ENCODE assay signal across 27 cellular contexts in genomic region chr6:136079701-136080565, GRCh38.
DNase-seq lines count a peak whose midpoint lies in the region; ATAC-seq, FAIRE-seq and TF ChIP-seq lines count a peak whose summit lies in the region.
"Had no signal": no experiment of that assay in that cellular context is flagged by ENCODE, and none has a peak within 500 bp of the region (broad histone marks: within the 10 kb centered on the region; RNA-seq: fewer than 3 reads in every experiment).

No MANE protein-coding gene starts in this region.

- no peak overlapping the region for H3K4me3 ChIP-seq in left ventricle myocardium inferior
- no peak overlapping the region for H3K4me3 ChIP-seq in pancreas
- no peak overlapping the region for H3K4me3 ChIP-seq in gastroesophageal sphincter
- H3K4me3 ChIP-seq: tibial nerve had no signal

- H3K4me1 Mint-ChIP-seq in immature natural killer cell = no peaks in the 10 kb centered on the region
- H3K4me1 Mint-ChIP-seq: activated naive CD8-positive, alpha-beta T cell treated with anti-CD3 and anti-CD28 coated beads, Interleukin-2, amount 50 U/mL, for 24 hours; IgD-negative memory B cell; naive thymus-derived CD4-positive, alpha-beta T cell had no signal

- H3K27ac ChIP-seq in left ventricle myocardium inferior (replicated peaks) (peak overlapping the region; percentile 88), pancreas (no peak overlapping the region), gastroesophageal sphincter (no peak overlapping the region)
- H3K27ac ChIP-seq: 22Rv1 had no signal

- H3K4me1 ChIP-seq in left ventricle myocardium inferior (peaks cover 94% of the 10 kb centered on the region), pancreas (peaks cover 0 to 7% (median 0%) of the 10 kb centered on the region in 3 donors), gastroesophageal sphincter (peaks cover 0 to 26% (median 0%) of the 10 kb centered on the region in 3 donors)

- FAIRE-seq in pancreas (lab: Jason Lieb, UNC) = no peak
- FAIRE-seq: G401.6, islet of Langerhans had no signal

- peak; percentile 72 for ATAC-seq in Right ventricle myocardium inferior
- ATAC-seq in pancreas = peak in 3 of 4 donors; percentile 21 to 72 (median 31)
- no peak for ATAC-seq in gastroesophageal sphincter
- no peak for ATAC-seq in GM21737 (IDR thresholded peaks at IDR 0.05; ENCODE audit: unreplicated experiment)
- ATAC-seq: activated naive CD8-positive, alpha-beta T cell treated with anti-CD3 and anti-CD28 coated beads, Interleukin-2, amount 50 U/mL, for 24 hours; HCT116; naive thymus-derived CD4-positive, alpha-beta T cell had no signal

- H3K9me3 ChIP-seq in left ventricle myocardium inferior (replicated peaks) (no peaks in the 10 kb centered on the region), pancreas (no peaks in the 10 kb centered on the region), gastroesophageal sphincter (no peaks in the 10 kb centered on the region)
- H3K9me3 ChIP-seq: tibial nerve had no signal

- no peak overlapping the region for H3K27ac Mint-ChIP-seq in immature natural killer cell
- H3K27ac Mint-ChIP-seq: activated naive CD8-positive, alpha-beta T cell treated with anti-CD3 and anti-CD28 coated beads, Interleukin-2, amount 50 U/mL, for 24 hours; IgD-negative memory B cell; naive thymus-derived CD4-positive, alpha-beta T cell; stimulated activated naive CD8-positive, alpha-beta T cell treated with anti-CD3 and anti-CD28 coated beads, Interleukin-15, Interleukin-2, amounts not matched to agents 100 ng/mL and 50 ng/mL, for 24 hours had no signal

- H3K4me3 Mint-ChIP-seq in immature natural killer cell = no peak overlapping the region
- H3K4me3 Mint-ChIP-seq: activated naive CD8-positive, alpha-beta T cell treated with anti-CD3 and anti-CD28 coated beads, Interleukin-2, amount 50 U/mL, for 24 hours; IgD-negative memory B cell; naive thymus-derived CD4-positive, alpha-beta T cell; stimulated activated naive CD8-positive, alpha-beta T cell treated with anti-CD3 and anti-CD28 coated beads, Interleukin-15, Interleukin-2, amounts not matched to agents 100 ng/mL and 50 ng/mL, for 24 hours had no signal

- no peaks in the 10 kb centered on the region for H3K9me3 Mint-ChIP-seq in immature natural killer cell
- H3K9me3 Mint-ChIP-seq: activated naive CD8-positive, alpha-beta T cell treated with anti-CD3 and anti-CD28 coated beads, Interleukin-2, amount 50 U/mL, for 24 hours; IgD-negative memory B cell; stimulated activated naive CD8-positive, alpha-beta T cell treated with anti-CD3 and anti-CD28 coated beads, Interleukin-15, Interleukin-2, amounts not matched to agents 100 ng/mL and 50 ng/mL, for 24 hours had no signal

- 39 to 43% methylated on average over 6 of the region's 6 CpGs for WGBS in pancreas, 2 donors
- 60 to 71% methylated on average over 6 of the region's 6 CpGs for WGBS in gastroesophageal sphincter (ENCODE audit: low coverage in 1 of 2), 2 donors

- no peak for TF ChIP-seq POLR2A in gastroesophageal sphincter (IDR thresholded peaks at IDR 0.05)

- intact Hi-C loops in Right ventricle myocardium inferior (cut with DNase I) = no loop called here
- intact Hi-C loops in cardiac septum (cut with DNase I) = no loop called here
- intact Hi-C loops in left ventricle myocardium inferior (cut with micrococcal nuclease) = no loop called here
- intact Hi-C loops in pancreas (cut with DNase I) = no loop called here

- no peaks in the 10 kb centered on the region for H3K36me3 Mint-ChIP-seq in immature natural killer cell
- H3K36me3 Mint-ChIP-seq: naive thymus-derived CD4-positive, alpha-beta T cell had no signal

- DNase-seq in Right ventricle myocardium inferior (ENCODE audit: missing footprints) (no peak), cardiac septum (ENCODE audit: low spot score) (no peak), left ventricle myocardium inferior (no peak), pancreas (no peak), immature natural killer cell (no peak), NCI-H2107 (lab: John Stamatoyannopoulos, UW) (no peak)
- DNase-seq: activated CD4-positive, alpha-beta T cell treated with anti-CD3 and anti-CD28 coated beads, Interleukin-2, amount 50 U/mL, for 4 hours; activated naive CD8-positive, alpha-beta T cell treated with anti-CD3 and anti-CD28 coated beads, Interleukin-2, amount 50 U/mL, for 24 hours; activated T-cell treated with anti-CD3 and anti-CD28 coated beads, Interleukin-2, amount 50 U/mL, for 48 hours; C1 segment of cervical spinal cord; midbrain; naive thymus-derived CD4-positive, alpha-beta T cell; NCI-H1436 treated with DMSO at 0.1 percent for 48 hours; NCI-H748 treated with DMSO at 0.1 percent for 48 hours; SHP77; stimulated activated CD4-positive, alpha-beta T cell treated with anti-CD3 and anti-CD28 coated beads, Interleukin-2, amount 100 ng/mL, for 24 hours; stimulated activated CD8-positive, alpha-beta memory T cell treated with anti-CD3 and anti-CD28 coated beads, Interleukin-4, amount 100 ng/mL, for 48 hours; T-helper 2 cell had no signal

- no peaks in the 10 kb centered on the region for H3K36me3 ChIP-seq in left ventricle myocardium inferior
- no peaks in the 10 kb centered on the region for H3K36me3 ChIP-seq in pancreas
- no peaks in the 10 kb centered on the region for H3K36me3 ChIP-seq in gastroesophageal sphincter
- H3K36me3 ChIP-seq: tibial nerve had no signal

- no peak for TF ChIP-seq EP300 in gastroesophageal sphincter (IDR thresholded peaks at IDR 0.05)

- H3K27me3 ChIP-seq in left ventricle myocardium inferior (ENCODE audit: low read depth) = no peaks in the 10 kb centered on the region
- no peaks in the 10 kb centered on the region for H3K27me3 ChIP-seq in pancreas
- H3K27me3 ChIP-seq in gastroesophageal sphincter = no peaks in the 10 kb centered on the region
- H3K27me3 ChIP-seq: tibial nerve had no signal

- TF ChIP-seq CTCF in left ventricle myocardium inferior (IDR thresholded peaks at IDR 0.05; ENCODE audit: borderline replicate concordance) (no peak), pancreas (IDR thresholded peaks at IDR 0.05) (no peak), gastroesophageal sphincter (IDR thresholded peaks at IDR 0.05) (no peak)

- H3K27me3 Mint-ChIP-seq in immature natural killer cell (ENCODE audit: low read depth in 3 of 3) = peaks cover 0 to 8% (median 5%) of the 10 kb centered on the region in 3 donors
- H3K27me3 Mint-ChIP-seq: stimulated activated naive CD8-positive, alpha-beta T cell treated with anti-CD3 and anti-CD28 coated beads, Interleukin-15, Interleukin-2, amounts not matched to agents 100 ng/mL and 50 ng/mL, for 24 hours had no signal

Comparison
In these comparisons a context has a peak if more than half of its experiments do, and no peak if none do; other contexts are left out.
1. ATAC-seq: peak in Right ventricle myocardium inferior (single experiment) and pancreas (3 of 4); none in gastroesophageal sphincter (single experiment) and GM21737 (single experiment).